ENCODE assay signal across 26 cellular contexts in genomic region chr17:58932956-58933355, GRCh38.
"Had no signal": no experiment of that assay in that cellular context is flagged by ENCODE, and none has a peak within 500 bp of the region (broad histone marks: within the 10 kb centered on the region; RNA-seq: fewer than 3 reads in every experiment).

No MANE protein-coding gene starts in this region.

- DNase-seq: activated CD4-positive, alpha-beta T cell treated with anti-CD3 and anti-CD28 coated beads for 1 hour; activated CD4-positive, alpha-beta T cell treated with anti-CD3 and anti-CD28 coated beads, Interleukin-2, amount 50 U/mL, for 1 hour; activated CD8-positive, alpha-beta T cell treated with anti-CD3 and anti-CD28 coated beads, Interleukin-2, amount 10 ng/mL, durations not matched to agents 7 days and 5 days; activated gamma-delta T cell; activated naive CD4-positive, alpha-beta T cell treated with anti-CD3 and anti-CD28 coated beads, Interleukin-2, amount 50 U/mL, for 16 hours; activated naive CD8-positive, alpha-beta T cell treated with anti-CD3 and anti-CD28 coated beads, Interleukin-2, amount 50 U/mL, for 24 hours; anterior cingulate cortex; body of pancreas; effector CD8-positive, alpha-beta T cell; foreskin melanocyte; kidney glomerular epithelial cell; left lung; mammary epithelial cell; naive thymus-derived CD8-positive, alpha-beta T cell; retina; stimulated activated CD4-positive, alpha-beta T cell treated with anti-CD3 and anti-CD28 coated beads, Interleukin-2, amount 100 ng/mL, for 48 hours; stimulated activated CD8-positive, alpha-beta memory T cell treated with anti-CD3 and anti-CD28 coated beads, Interleukin-4, amount 100 ng/mL, for 48 hours; stimulated activated naive B cell treated with anti-CD40 and anti-IgM and Interleukin-4, amounts not matched to agents 10 μg/mL and 1 μg/mL and 100 μg/mL, for 72 hours; transverse colon; uterus; WERI-Rb-1 had no signal

- H3K9me3 Mint-ChIP-seq: activated naive CD8-positive, alpha-beta T cell treated with anti-CD3 and anti-CD28 coated beads, Interleukin-2, amount 50 U/mL, for 24 hours; activated T-helper 1 cell treated with anti-CD3 and anti-CD28 coated beads, Interleukin-12 subunit alpha, Interleukin-12 subunit beta, Interleukin-2, Interleukin-4 antibody, amounts not matched to agents 30 ng/mL and 10 ng/mL and 1 ng/mL, durations not matched to agents 14 hours and 24 hours and 36 hours; dendritic cell treated with granulocyte-macrophage colony-stimulating factor and Interleukin-4, amounts not matched to agents 40 ng/mL and 50 ng/mL, for 4 days; naive thymus-derived CD8-positive, alpha-beta T cell; neural progenitor cell; stimulated activated naive B cell treated with anti-CD40 and anti-IgM and Interleukin-4, amounts not matched to agents 10 μg/mL and 1 μg/mL and 100 μg/mL, for 72 hours had no signal

- H3K27me3 Mint-ChIP-seq: activated naive CD8-positive, alpha-beta T cell treated with anti-CD3 and anti-CD28 coated beads, Interleukin-2, amount 50 U/mL, for 24 hours had no signal

- H3K4me3 Mint-ChIP-seq: activated CD8-positive, alpha-beta T cell treated with anti-CD3 and anti-CD28 coated beads, Interleukin-2, amount 10 ng/mL, durations not matched to agents 7 days and 5 days; activated naive CD8-positive, alpha-beta T cell treated with anti-CD3 and anti-CD28 coated beads, Interleukin-2, amount 50 U/mL, for 24 hours; activated T-helper 1 cell treated with anti-CD3 and anti-CD28 coated beads, Interleukin-12 subunit alpha, Interleukin-12 subunit beta, Interleukin-2, Interleukin-4 antibody, amounts not matched to agents 30 ng/mL and 10 ng/mL and 1 ng/mL, durations not matched to agents 14 hours and 24 hours and 36 hours; dendritic cell treated with granulocyte-macrophage colony-stimulating factor and Interleukin-4, amounts not matched to agents 40 ng/mL and 50 ng/mL, for 4 days; mesothelial cell of epicardium; naive thymus-derived CD8-positive, alpha-beta T cell; neural progenitor cell; stimulated activated naive B cell treated with anti-CD40 and anti-IgM and Interleukin-4, amounts not matched to agents 10 μg/mL and 1 μg/mL and 100 μg/mL, for 72 hours had no signal

- H3K36me3 Mint-ChIP-seq: mesothelial cell of epicardium; naive thymus-derived CD8-positive, alpha-beta T cell; neural progenitor cell; stimulated activated naive B cell treated with anti-CD40 and anti-IgM and Interleukin-4, amounts not matched to agents 10 μg/mL and 1 μg/mL and 100 μg/mL, for 72 hours had no signal

- ATAC-seq: activated CD8-positive, alpha-beta T cell treated with anti-CD3 and anti-CD28 coated beads, Interleukin-2, amount 10 ng/mL, durations not matched to agents 7 days and 5 days; activated naive CD8-positive, alpha-beta T cell treated with anti-CD3 and anti-CD28 coated beads, Interleukin-2, amount 50 U/mL, for 24 hours; body of pancreas; esophagus mucosa; left lung; naive thymus-derived CD8-positive, alpha-beta T cell; stimulated activated naive B cell treated with anti-CD40 and anti-IgM and Interleukin-4, amounts not matched to agents 10 μg/mL and 1 μg/mL and 100 μg/mL, for 72 hours had no signal

- H3K27ac Mint-ChIP-seq: activated CD8-positive, alpha-beta T cell treated with anti-CD3 and anti-CD28 coated beads, Interleukin-2, amount 10 ng/mL, durations not matched to agents 7 days and 5 days; activated naive CD8-positive, alpha-beta T cell treated with anti-CD3 and anti-CD28 coated beads, Interleukin-2, amount 50 U/mL, for 24 hours; activated T-helper 1 cell treated with anti-CD3 and anti-CD28 coated beads, Interleukin-12 subunit alpha, Interleukin-12 subunit beta, Interleukin-2, Interleukin-4 antibody, amounts not matched to agents 30 ng/mL and 10 ng/mL and 1 ng/mL, durations not matched to agents 14 hours and 24 hours and 36 hours; dendritic cell treated with granulocyte-macrophage colony-stimulating factor and Interleukin-4, amounts not matched to agents 40 ng/mL and 50 ng/mL, for 4 days; mesothelial cell of epicardium; naive thymus-derived CD8-positive, alpha-beta T cell; neural progenitor cell; stimulated activated naive B cell treated with anti-CD40 and anti-IgM and Interleukin-4, amounts not matched to agents 10 μg/mL and 1 μg/mL and 100 μg/mL, for 72 hours had no signal

- H3K4me1 Mint-ChIP-seq: activated naive CD8-positive, alpha-beta T cell treated with anti-CD3 and anti-CD28 coated beads, Interleukin-2, amount 50 U/mL, for 24 hours; mesothelial cell of epicardium; naive thymus-derived CD8-positive, alpha-beta T cell; neural progenitor cell; stimulated activated naive B cell treated with anti-CD40 and anti-IgM and Interleukin-4, amounts not matched to agents 10 μg/mL and 1 μg/mL and 100 μg/mL, for 72 hours had no signal
